26 cellular contexts compared by ENCODE assay signal in the genomic region with DNA sequence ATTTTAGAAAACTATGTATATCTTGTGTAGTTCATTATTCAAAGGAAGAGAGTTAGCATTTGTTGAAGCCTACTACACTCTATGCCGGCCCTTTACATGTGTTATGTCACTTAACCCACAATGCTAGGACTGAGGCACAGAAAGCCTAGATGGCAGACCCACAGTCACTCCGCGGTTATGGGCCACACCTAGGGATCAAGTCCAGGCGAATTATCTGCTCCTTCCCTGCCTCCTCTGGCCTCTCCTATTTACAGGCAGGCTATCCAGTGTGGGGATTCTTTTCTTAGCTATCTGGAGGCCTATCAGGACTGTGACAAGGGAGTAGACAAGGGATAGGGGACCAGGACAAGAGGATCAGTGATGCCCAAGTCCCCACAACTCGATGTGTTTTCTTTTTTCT.
"Had no signal": no experiment of that assay in that cellular context is flagged by ENCODE, and none has a peak within 500 bp of the region (broad histone marks: within the 10 kb centered on the region; RNA-seq: fewer than 3 reads in every experiment).

No MANE protein-coding gene starts in this region.

- H3K36me3 Mint-ChIP-seq: activated CD4-positive, alpha-beta memory T cell treated with anti-CD3 and anti-CD28 coated beads for 36 hours; activated naive CD8-positive, alpha-beta T cell had no signal

- DNase-seq: activated CD4-positive, alpha-beta memory T cell treated with anti-CD3 and anti-CD28 coated beads for 36 hours; activated CD4-positive, alpha-beta T cell treated with anti-CD3 and anti-CD28 coated beads, Interleukin-2, amount 10 ng/mL, durations not matched to agents 7 days and 5 days; activated CD4-positive, CD25-positive, alpha-beta regulatory T cell; activated CD8-positive, alpha-beta memory T cell treated with anti-CD3 and anti-CD28 coated beads for 24 hours; activated gamma-delta T cell; activated naive CD4-positive, alpha-beta T cell treated with anti-CD3 and anti-CD28 coated beads for 36 hours; activated T-cell treated with anti-CD3 and anti-CD28 coated beads for 4 hours; activated T-cell treated with anti-CD3 and anti-CD28 coated beads, Interleukin-2, amount 50 U/mL, for 48 hours; brain microvascular endothelial cell; NCI-H1092; NCI-H1930; NCI-H2171; NCI-H2227 treated with DMSO at 0.1 percent for 48 hours; NCI-H446 treated with DMSO at 0.1 percent for 48 hours; NCI-H524 treated with DMSO at 0.1 percent for 48 hours; NCI-H748 treated with DMSO at 0.1 percent for 48 hours; Right ventricle myocardium superior; RPMI8226; SJCRH30; SK-N-SH; T-helper 1 cell had no signal

- ATAC-seq: activated T-helper 17 cell treated with anti-CD3 and anti-CD28 coated beads, Interleukin-2, amount 50 U/mL, for 72 hours; Panc1 had no signal

- H3K27ac ChIP-seq: brain microvascular endothelial cell, SJCRH30, VCaP had no signal

- H3K9me3 Mint-ChIP-seq: activated CD4-positive, alpha-beta memory T cell treated with anti-CD3 and anti-CD28 coated beads for 36 hours; activated CD4-positive, alpha-beta T cell treated with anti-CD3 and anti-CD28 coated beads, Interleukin-2, amount 10 ng/mL, durations not matched to agents 7 days and 5 days; activated naive CD4-positive, alpha-beta T cell treated with anti-CD3 and anti-CD28 coated beads for 36 hours; activated T-helper 17 cell treated with anti-CD3 and anti-CD28 coated beads, Interleukin-2, amount 50 U/mL, for 72 hours had no signal

- H3K27me3 Mint-ChIP-seq: activated CD4-positive, alpha-beta memory T cell treated with anti-CD3 and anti-CD28 coated beads for 36 hours; activated naive CD8-positive, alpha-beta T cell; activated T-helper 17 cell treated with anti-CD3 and anti-CD28 coated beads, Interleukin-2, amount 50 U/mL, for 72 hours had no signal

- H3K4me3 Mint-ChIP-seq: activated CD4-positive, alpha-beta memory T cell treated with anti-CD3 and anti-CD28 coated beads for 36 hours; activated CD4-positive, alpha-beta T cell treated with anti-CD3 and anti-CD28 coated beads, Interleukin-2, amount 10 ng/mL, durations not matched to agents 7 days and 5 days; activated naive CD4-positive, alpha-beta T cell treated with anti-CD3 and anti-CD28 coated beads for 36 hours; activated naive CD8-positive, alpha-beta T cell; activated T-helper 17 cell treated with anti-CD3 and anti-CD28 coated beads, Interleukin-2, amount 50 U/mL, for 72 hours had no signal

- H3K36me3 ChIP-seq: brain microvascular endothelial cell, SJCRH30 had no signal

- H3K27me3 ChIP-seq: brain microvascular endothelial cell, SJCRH30 had no signal

- FAIRE-seq: astrocyte had no signal

- H3K9me3 ChIP-seq: SJCRH30, SK-N-SH had no signal

- H3K9ac ChIP-seq: SK-N-SH had no signal

- H3K4me3 ChIP-seq: SJCRH30 had no signal

- H3K4me2 ChIP-seq: SK-N-SH had no signal

- H3K27ac Mint-ChIP-seq: activated CD4-positive, alpha-beta memory T cell treated with anti-CD3 and anti-CD28 coated beads for 36 hours; activated CD4-positive, alpha-beta T cell treated with anti-CD3 and anti-CD28 coated beads, Interleukin-2, amount 10 ng/mL, durations not matched to agents 7 days and 5 days; activated naive CD4-positive, alpha-beta T cell treated with anti-CD3 and anti-CD28 coated beads for 36 hours; activated naive CD8-positive, alpha-beta T cell; activated T-helper 17 cell treated with anti-CD3 and anti-CD28 coated beads, Interleukin-2, amount 50 U/mL, for 72 hours had no signal
